In genomic region chr22:49569286-49570031, GRCh38 we compare ENCODE assay signal across 24 cellular contexts.
DNase-seq lines count a peak whose midpoint lies in the region; ATAC-seq, FAIRE-seq and TF ChIP-seq lines count a peak whose summit lies in the region.
"Had no signal": no experiment of that assay in that cellular context is flagged by ENCODE, and none has a peak within 500 bp of the region (broad histone marks: within the 10 kb centered on the region; RNA-seq: fewer than 3 reads in every experiment).

No MANE protein-coding gene starts in this region.

- H3K27ac ChIP-seq in right lobe of liver = no peak overlapping the region
- H3K27ac ChIP-seq in HepG2 (ENCODE audit: extremely low read length, insufficient read depth, low read length) = no peak overlapping the region
- no peak overlapping the region for H3K27ac ChIP-seq in sigmoid colon
- H3K27ac ChIP-seq: esophagus muscularis mucosa, foreskin keratinocyte, heart left ventricle, neutrophil, psoas muscle, tibial nerve had no signal

- TF ChIP-seq CTCF in right lobe of liver (IDR thresholded peaks at IDR 0.05) (no peak), HepG2 (CRISPR knock-in tag; IDR thresholded peaks at IDR 0.05) (no peak), sigmoid colon (IDR thresholded peaks at IDR 0.05) (no peak)

- no peaks in the 10 kb centered on the region for H3K79me2 ChIP-seq in HepG2 (ENCODE audit: insufficient read depth, low read length)

- WGBS in right lobe of liver (ENCODE audit: insufficient coverage, low coverage, low lambda C conversion rate, missing lambda C conversion rate) = 45% methylated on average over 7 of the region's 37 CpGs
- WGBS in HepG2 (ENCODE audit: low lambda C conversion rate) = 12% methylated on average over 3 of the region's 37 CpGs
- WGBS in sigmoid colon, 2 donors = 78 to 88% methylated on average over 37 of the region's 37 CpGs

- DNase-seq in right lobe of liver (peak; percentile 8 to 44 (median 40)), HepG2 (ENCODE audit: low spot score) (no peak), left lobe of liver (ENCODE audit: low spot score) (peak; percentile 37), sigmoid colon (peak; percentile 48), NCI-H2107 (lab: John Stamatoyannopoulos, UW) (no peak)
- DNase-seq: activated CD4-positive, alpha-beta memory T cell treated with anti-CD3 and anti-CD28 coated beads, Interleukin-2, amount 10 ng/mL, durations not matched to agents 7 days and 5 days; activated naive CD4-positive, alpha-beta T cell treated with Interleukin-2 at 50 U/mL for 16 hours; amniotic stem cell; C1 segment of cervical spinal cord; COR-L47; DMS53; effector memory CD8-positive, alpha-beta T cell; foreskin keratinocyte; NCI-H1092 treated with DMSO at 0.1 percent for 48 hours; NCI-H2029; NCI-H526 treated with DMSO at 0.1 percent for 48 hours had no signal

- POLR2A ChIA-PET in HepG2 (lab: Yijun Ruan, JAX) = no interaction called here

- in situ Hi-C loops in HepG2 (cut with HindIII; ENCODE audit: extremely low pct_ligation_motif_present, low pct_unique_long_range_greater_than_20kb) = no loop called here

- H3K36me3 ChIP-seq in right lobe of liver (no peaks in the 10 kb centered on the region), HepG2 (replicated peaks in 1 of 2; ENCODE audit: control insufficient read depth in 1 of 2, insufficient read depth in 2 of 2, low read length in 2 of 2) (no peaks in the 10 kb centered on the region), sigmoid colon (no peaks in the 10 kb centered on the region)
- H3K36me3 ChIP-seq: esophagus muscularis mucosa, heart left ventricle, neutrophil, tibial nerve had no signal

- CTCF ChIA-PET in HepG2 (lab: Yijun Ruan, JAX; ENCODE audit: low intra/inter-chr PET ratio, low total read pairs) = no interaction called here

- no peak overlapping the region for H3K4me2 ChIP-seq in HepG2 (ENCODE audit: low read depth, low read length)

- H3K9me3 ChIP-seq in right lobe of liver = no peaks in the 10 kb centered on the region
- H3K9me3 ChIP-seq in HepG2 (ENCODE audit: low read length) = no peaks in the 10 kb centered on the region
- H3K9me3 ChIP-seq in sigmoid colon = no peaks in the 10 kb centered on the region
- H3K9me3 ChIP-seq: esophagus muscularis mucosa, heart left ventricle, neutrophil, psoas muscle had no signal

- TF ChIP-seq EP300 in HepG2 (IDR thresholded peaks at IDR 0.05; ENCODE audit: low read depth in 2 of 2, low read length in 2 of 2) (no peak), HepG2 (CRISPR knock-in tag; IDR thresholded peaks at IDR 0.05; ENCODE audit: borderline replicate concordance) (no peak), sigmoid colon (IDR thresholded peaks at IDR 0.05) (no peak)

- no peak for FAIRE-seq in HepG2 (lab: Jason Lieb, UNC)
- FAIRE-seq: H54 had no signal

- H3K4me3 ChIP-seq in right lobe of liver = no peak overlapping the region
- no peak overlapping the region for H3K4me3 ChIP-seq in HepG2 (replicated peaks in 1 of 3; ENCODE audit: insufficient read depth in 1 of 3, low read depth in 2 of 3, low read length in 3 of 3)
- no peak overlapping the region for H3K4me3 ChIP-seq in sigmoid colon
- H3K4me3 ChIP-seq: esophagus muscularis mucosa, heart left ventricle, psoas muscle, tibial nerve had no signal

- no peaks in the 10 kb centered on the region for H4K20me1 ChIP-seq in HepG2 (ENCODE audit: insufficient read depth, low read length)

- intact Hi-C loops in right lobe of liver (cut with DNase I) = no loop called here
- intact Hi-C loops in HepG2 (cut with micrococcal nuclease; ENCODE audit: unreplicated experiment) = no loop called here
- intact Hi-C loops in sigmoid colon (cut with DNase I) = no loop called here

- no peak overlapping the region for H2AFZ ChIP-seq in HepG2 (ENCODE audit: low read length)

- H3K4me1 ChIP-seq in right lobe of liver (no peaks in the 10 kb centered on the region), HepG2 (ENCODE audit: insufficient read depth, low read length) (no peaks in the 10 kb centered on the region), sigmoid colon (no peaks in the 10 kb centered on the region)
- H3K4me1 ChIP-seq: esophagus muscularis mucosa, foreskin keratinocyte, heart left ventricle, psoas muscle, tibial nerve had no signal

- H3K27me3 ChIP-seq in right lobe of liver (no peaks in the 10 kb centered on the region), HepG2 (ENCODE audit: control insufficient read depth in 1 of 2, insufficient read depth in 2 of 2, low read length in 2 of 2) (peaks cover 7 to 61% of the 10 kb centered on the region in 2 experiments; a peak in 4 of 5 replicates), sigmoid colon (peaks cover 0 to 8% (median 0%) of the 10 kb centered on the region in 3 donors)
- H3K27me3 ChIP-seq: foreskin keratinocyte, heart left ventricle, neutrophil, tibial nerve had no signal

- no TSS peak for BruUV-seq in HepG2 (replicated peaks; lab: Mats Ljungman, UMichigan)

- no peak overlapping the region for H3K9ac ChIP-seq in HepG2 (ENCODE audit: insufficient read depth, low read depth, low read length)

- ATAC-seq in right lobe of liver = no peak
- ATAC-seq in HepG2 = no peak
- no peak for ATAC-seq in left lobe of liver
- no peak for ATAC-seq in HG02571 (IDR thresholded peaks at IDR 0.05; ENCODE audit: unreplicated experiment)
- no peak for ATAC-seq in GM19455 (IDR thresholded peaks at IDR 0.05; ENCODE audit: unreplicated experiment)
- ATAC-seq: effector memory CD8-positive, alpha-beta T cell; foreskin keratinocyte; heart left ventricle; psoas muscle had no signal

- TF ChIP-seq POLR2A in right lobe of liver (IDR thresholded peaks at IDR 0.05) = no peak
- no peak for TF ChIP-seq POLR2A in HepG2 (IDR thresholded peaks at IDR 0.05; ENCODE audit: insufficient read depth in 1 of 2, low read depth in 2 of 2, low read length in 2 of 2)
- no peak for TF ChIP-seq POLR2A in sigmoid colon (IDR thresholded peaks at IDR 0.05)

- TF ChIP-seq RAD21 in HepG2 (CRISPR knock-in tag; IDR thresholded peaks at IDR 0.05) = no peak

TF ChIP-seq in HepG2, 621 proteins besides CTCF, POLR2A, EP300 and RAD21 (continues in another document):
- no peak for TF ChIP-seq PRDM4 (CRISPR knock-in tag; IDR thresholded peaks at IDR 0.05; ENCODE audit: borderline replicate concordance)
- no peak for TF ChIP-seq PAWR (CRISPR knock-in tag; IDR thresholded peaks at IDR 0.05; ENCODE audit: borderline replicate concordance)
- no peak for TF ChIP-seq DZIP1 (CRISPR knock-in tag; IDR thresholded peaks at IDR 0.05)
- no peak for TF ChIP-seq ZNF562 (CRISPR knock-in tag; IDR thresholded peaks at IDR 0.05; ENCODE audit: borderline replicate concordance)
- TF ChIP-seq TARDBP (CRISPR knock-in tag; IDR thresholded peaks at IDR 0.05) = no peak
- TF ChIP-seq E2F2 (CRISPR knock-in tag; IDR thresholded peaks at IDR 0.05; ENCODE audit: borderline replicate concordance) = no peak
- TF ChIP-seq MLLT10 (CRISPR knock-in tag; IDR thresholded peaks at IDR 0.05) = no peak

Comparison
In these comparisons a context has a peak if more than half of its experiments do, and no peak if none do; other contexts are left out.
1. DNase-seq: peak in right lobe of liver (3 of 3), left lobe of liver (single experiment) and sigmoid colon (single experiment); none in HepG2 (single experiment) and NCI-H2107 (single experiment).